Comparison of ENCODE assay signal across 10 cellular contexts in genomic region chr7:25031007-25031406, GRCh38. TPM values are rescaled to one million over a fixed set of nuclear protein-coding genes. Genes with fewer than 3 reads are reported as not detected.
DNase-seq lines count a peak whose midpoint lies in the region; ATAC-seq and TF ChIP-seq lines count a peak whose summit lies in the region.
"Had no signal": no experiment of that assay in that cellular context is flagged by ENCODE, and none has a peak within 500 bp of the region (broad histone marks: within the 10 kb centered on the region; RNA-seq: fewer than 3 reads in every experiment).

No MANE protein-coding gene starts in this region.

- no peaks in the 10 kb centered on the region for H3K27me3 ChIP-seq in mesendoderm (ENCODE audit: insufficient read depth, low read length, poor library complexity)

- H3K9ac ChIP-seq in mesendoderm (ENCODE audit: low read length): no peak overlapping the region

- H3K4ac ChIP-seq in mesendoderm (ENCODE audit: low read depth, low read length): no peak overlapping the region

- H3K4me2 ChIP-seq in mesendoderm (ENCODE audit: low read length): no peak overlapping the region

- H3K9me3 Mint-ChIP-seq in T-cell: peaks cover 2 to 7% (median 3%) of the 10 kb centered on the region in 3 donors

- peaks cover 5% of the 10 kb centered on the region for H3K36me3 Mint-ChIP-seq in T-cell

- DNase-seq in T-cell (peak in 1 of 34 experiments; percentile 15), HEK293T (ENCODE audit: extremely low spot score) (no peak), glomerular visceral epithelial cell (ENCODE audit: extremely low spot score) (no peak), foreskin fibroblast (no peak), mesendoderm (no peak)
- DNase-seq: DND-41 had no signal

- H3K23ac ChIP-seq in mesendoderm (ENCODE audit: low read length): no peak overlapping the region

- H3K4me3 Mint-ChIP-seq in T-cell: no peak overlapping the region

- H3K56ac ChIP-seq in mesendoderm (ENCODE audit: low read length): no peak overlapping the region

- H3K4me3 ChIP-seq in foreskin fibroblast (ENCODE audit: low read depth in 1 of 2, low read length in 2 of 2): no peak overlapping the region
- H3K4me3 ChIP-seq in mesendoderm (ENCODE audit: low read length): no peak overlapping the region
- H3K4me3 ChIP-seq: thoracic aorta had no signal

- no peak overlapping the region for H2BK15ac ChIP-seq in mesendoderm (replicated peaks; ENCODE audit: low read depth)

- H2BK5ac ChIP-seq in mesendoderm (ENCODE audit: low read length): no peak overlapping the region

- no peak overlapping the region for H3K27ac ChIP-seq in mesendoderm (ENCODE audit: low read depth, low read length)
- H3K27ac ChIP-seq: thoracic aorta had no signal

- peak overlapping the region; percentile 65 to 76 for H3K27ac Mint-ChIP-seq in T-cell

- WGBS in mesendoderm (ENCODE audit: extremely low coverage, insufficient coverage, low lambda C conversion rate): no CpG with 5 or more reads among the region's 6 CpGs

- H3K4me1 Mint-ChIP-seq in T-cell: peaks cover 28 to 58% (median 46%) of the 10 kb centered on the region in 3 donors

- H3K4me1 ChIP-seq in mesendoderm (ENCODE audit: control insufficient read depth, low read depth, low read length): no peaks in the 10 kb centered on the region

- H4K8ac ChIP-seq in mesendoderm (ENCODE audit: low read depth, low read length): no peak overlapping the region

- no peak for TF ChIP-seq CTCF in foreskin fibroblast (IDR thresholded peaks at IDR 0.05; ENCODE audit: low read depth, low read length)

- CTCF ChIA-PET in T-cell (lab: Charles Lee): interaction anchor here in 1 of 2 donors (2.9 kb wide), 1 partner anchor 210 kb away, joined by 8 read pairs; no protein-coding TSS in a partner anchor
- CTCF ChIA-PET in HEK293T (lab: Yijun Ruan, JAX): interaction anchor here (0.6 kb wide), 1 partner anchor 67 kb away, joined by 4 read pairs; no protein-coding TSS in a partner anchor

- H4K5ac ChIP-seq in mesendoderm (ENCODE audit: low read length): no peak overlapping the region

- H3K79me2 ChIP-seq in mesendoderm (ENCODE audit: control insufficient read depth, insufficient read depth, low read length): no peaks in the 10 kb centered on the region

- H3K36me3 ChIP-seq in mesendoderm (ENCODE audit: control insufficient read depth, insufficient read depth, low read length): no peaks in the 10 kb centered on the region
- H3K36me3 ChIP-seq: thoracic aorta had no signal

- H2AK5ac ChIP-seq in mesendoderm (ENCODE audit: low read length): no peak overlapping the region

- H3K18ac ChIP-seq in mesendoderm (ENCODE audit: low read length): no peak overlapping the region

- H3K79me1 ChIP-seq in mesendoderm (ENCODE audit: low read length): no peaks in the 10 kb centered on the region

- H3K27me3 Mint-ChIP-seq in T-cell: no peaks in the 10 kb centered on the region

- POLR2A ChIA-PET in T-cell (lab: Charles Lee) (interaction anchor here in 1 of 2 donors (0.6 kb wide), 1 partner anchor 20 kb away, joined by 3 read pairs; no protein-coding TSS in a partner anchor), HEK293T (lab: Yijun Ruan, JAX) (no interaction called here)

- ATAC-seq in GM18502 (IDR thresholded peaks at IDR 0.05; ENCODE audit: poor library complexity, unreplicated experiment) (peak; percentile 95), GM19438 (IDR thresholded peaks at IDR 0.05; ENCODE audit: low read depth, unreplicated experiment) (peak; percentile 89), HG02981 (IDR thresholded peaks at IDR 0.05; ENCODE audit: unreplicated experiment) (peak; percentile 68), T-cell (replicated peaks in 1 of 4) (peak in 2 of 4 experiments; percentile 25 to 45)

- no peak overlapping the region for H2BK120ac ChIP-seq in mesendoderm (ENCODE audit: low read depth, low read length)

TF ChIP-seq in HEK293T, 16 proteins besides CTCF, POLR2A, EP300 and RAD21:
- TF ChIP-seq CTBP1 (IDR thresholded peaks at IDR 0.05; ENCODE audit: borderline replicate concordance) (no peak), HDGF (IDR thresholded peaks at IDR 0.05; ENCODE audit: borderline replicate concordance) (no peak)
TF ChIP-seq in HEK293T: peak in this region for 0.

RNA-seq across cellular contexts. Expression of gene OSBPL3, which starts 51.0 kb away (rescaled TPM):
- 10 to 100 TPM; 30.2 to 62.7 (median 54.7) TPM for total RNA-seq in T-cell
- polyA plus RNA-seq in mesendoderm (2013, experiment 1 of 2): 4.9 TPM
- polyA plus RNA-seq in mesendoderm (2013, experiment 2 of 2): 5.7 TPM
